In the genomic region with DNA sequence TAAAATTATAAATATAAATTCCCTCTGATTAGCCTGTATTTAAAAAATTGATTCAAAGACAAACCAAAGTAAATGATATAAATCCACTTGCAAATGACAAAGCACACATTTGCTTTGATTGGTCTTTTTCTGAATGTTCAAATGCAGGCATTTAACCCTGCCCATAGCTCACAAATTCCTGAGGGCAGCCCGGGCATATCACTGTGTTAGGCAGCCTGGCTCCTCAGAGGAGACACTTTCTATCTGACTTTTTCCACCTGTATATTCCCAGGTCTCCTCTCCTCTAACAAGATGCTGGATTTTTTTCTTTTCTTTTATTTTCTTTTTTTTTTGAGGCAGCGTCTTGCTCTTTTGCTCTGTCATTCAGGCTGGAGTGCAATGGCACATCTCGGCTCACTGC, we compare ENCODE assay signal across 1 cellular context.
TF ChIP-seq lines count a peak whose summit lies in the region.

No MANE protein-coding gene starts in this region.

TF ChIP-seq in GM23338, 12 proteins besides CTCF, POLR2A, EP300 and RAD21:
- TF ChIP-seq, protein P1, sequence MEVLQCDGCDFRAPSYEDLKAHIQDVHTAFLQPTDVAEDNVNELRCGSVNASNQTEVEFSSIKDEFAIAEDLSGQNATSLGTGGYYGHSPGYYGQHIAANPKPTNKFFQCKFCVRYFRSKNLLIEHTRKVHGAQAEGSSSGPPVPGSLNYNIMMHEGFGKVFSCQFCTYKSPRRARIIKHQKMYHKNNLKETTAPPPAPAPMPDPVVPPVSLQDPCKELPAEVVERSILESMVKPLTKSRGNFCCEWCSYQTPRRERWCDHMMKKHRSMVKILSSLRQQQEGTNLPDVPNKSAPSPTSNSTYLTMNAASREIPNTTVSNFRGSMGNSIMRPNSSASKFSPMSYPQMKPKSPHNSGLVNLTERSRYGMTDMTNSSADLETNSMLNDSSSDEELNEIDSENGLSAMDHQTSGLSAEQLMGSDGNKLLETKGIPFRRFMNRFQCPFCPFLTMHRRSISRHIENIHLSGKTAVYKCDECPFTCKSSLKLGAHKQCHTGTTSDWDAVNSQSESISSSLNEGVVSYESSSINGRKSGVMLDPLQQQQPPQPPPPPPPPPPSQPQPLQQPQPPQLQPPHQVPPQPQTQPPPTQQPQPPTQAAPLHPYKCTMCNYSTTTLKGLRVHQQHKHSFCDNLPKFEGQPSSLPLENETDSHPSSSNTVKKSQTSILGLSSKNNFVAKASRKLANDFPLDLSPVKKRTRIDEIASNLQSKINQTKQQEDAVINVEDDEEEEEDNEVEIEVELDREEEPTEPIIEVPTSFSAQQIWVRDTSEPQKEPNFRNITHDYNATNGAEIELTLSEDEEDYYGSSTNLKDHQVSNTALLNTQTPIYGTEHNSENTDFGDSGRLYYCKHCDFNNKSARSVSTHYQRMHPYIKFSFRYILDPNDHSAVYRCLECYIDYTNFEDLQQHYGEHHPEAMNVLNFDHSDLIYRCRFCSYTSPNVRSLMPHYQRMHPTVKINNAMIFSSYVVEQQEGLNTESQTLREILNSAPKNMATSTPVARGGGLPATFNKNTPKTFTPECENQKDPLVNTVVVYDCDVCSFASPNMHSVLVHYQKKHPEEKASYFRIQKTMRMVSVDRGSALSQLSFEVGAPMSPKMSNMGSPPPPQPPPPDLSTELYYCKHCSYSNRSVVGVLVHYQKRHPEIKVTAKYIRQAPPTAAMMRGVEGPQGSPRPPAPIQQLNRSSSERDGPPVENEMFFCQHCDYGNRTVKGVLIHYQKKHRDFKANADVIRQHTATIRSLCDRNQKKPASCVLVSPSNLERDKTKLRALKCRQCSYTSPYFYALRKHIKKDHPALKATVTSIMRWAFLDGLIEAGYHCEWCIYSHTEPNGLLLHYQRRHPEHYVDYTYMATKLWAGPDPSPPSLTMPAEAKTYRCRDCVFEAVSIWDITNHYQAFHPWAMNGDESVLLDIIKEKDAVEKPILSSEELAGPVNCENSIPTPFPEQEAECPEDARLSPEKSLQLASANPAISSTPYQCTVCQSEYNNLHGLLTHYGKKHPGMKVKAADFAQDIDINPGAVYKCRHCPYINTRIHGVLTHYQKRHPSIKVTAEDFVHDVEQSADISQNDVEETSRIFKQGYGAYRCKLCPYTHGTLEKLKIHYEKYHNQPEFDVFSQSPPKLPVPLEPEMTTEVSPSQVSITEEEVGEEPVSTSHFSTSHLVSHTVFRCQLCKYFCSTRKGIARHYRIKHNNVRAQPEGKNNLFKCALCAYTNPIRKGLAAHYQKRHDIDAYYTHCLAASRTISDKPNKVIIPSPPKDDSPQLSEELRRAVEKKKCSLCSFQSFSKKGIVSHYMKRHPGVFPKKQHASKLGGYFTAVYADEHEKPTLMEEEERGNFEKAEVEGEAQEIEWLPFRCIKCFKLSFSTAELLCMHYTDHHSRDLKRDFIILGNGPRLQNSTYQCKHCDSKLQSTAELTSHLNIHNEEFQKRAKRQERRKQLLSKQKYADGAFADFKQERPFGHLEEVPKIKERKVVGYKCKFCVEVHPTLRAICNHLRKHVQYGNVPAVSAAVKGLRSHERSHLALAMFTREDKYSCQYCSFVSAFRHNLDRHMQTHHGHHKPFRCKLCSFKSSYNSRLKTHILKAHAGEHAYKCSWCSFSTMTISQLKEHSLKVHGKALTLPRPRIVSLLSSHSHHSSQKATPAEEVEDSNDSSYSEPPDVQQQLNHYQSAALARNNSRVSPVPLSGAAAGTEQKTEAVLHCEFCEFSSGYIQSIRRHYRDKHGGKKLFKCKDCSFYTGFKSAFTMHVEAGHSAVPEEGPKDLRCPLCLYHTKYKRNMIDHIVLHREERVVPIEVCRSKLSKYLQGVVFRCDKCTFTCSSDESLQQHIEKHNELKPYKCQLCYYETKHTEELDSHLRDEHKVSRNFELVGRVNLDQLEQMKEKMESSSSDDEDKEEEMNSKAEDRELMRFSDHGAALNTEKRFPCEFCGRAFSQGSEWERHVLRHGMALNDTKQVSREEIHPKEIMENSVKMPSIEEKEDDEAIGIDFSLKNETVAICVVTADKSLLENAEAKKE (CRISPR knock-in tag; IDR thresholded peaks at IDR 0.05), result no peak
- TF ChIP-seq EZH2phosphoT487 (IDR thresholded peaks at IDR 0.05; ENCODE audit: unreplicated experiment), result no peak
- no peak for TF ChIP-seq STAT1 (IDR thresholded peaks at IDR 0.05; ENCODE audit: unreplicated experiment)
- TF ChIP-seq ZNF331 (CRISPR knock-in tag; IDR thresholded peaks at IDR 0.05; ENCODE audit: low read depth), result no peak
- TF ChIP-seq, protein P2, sequence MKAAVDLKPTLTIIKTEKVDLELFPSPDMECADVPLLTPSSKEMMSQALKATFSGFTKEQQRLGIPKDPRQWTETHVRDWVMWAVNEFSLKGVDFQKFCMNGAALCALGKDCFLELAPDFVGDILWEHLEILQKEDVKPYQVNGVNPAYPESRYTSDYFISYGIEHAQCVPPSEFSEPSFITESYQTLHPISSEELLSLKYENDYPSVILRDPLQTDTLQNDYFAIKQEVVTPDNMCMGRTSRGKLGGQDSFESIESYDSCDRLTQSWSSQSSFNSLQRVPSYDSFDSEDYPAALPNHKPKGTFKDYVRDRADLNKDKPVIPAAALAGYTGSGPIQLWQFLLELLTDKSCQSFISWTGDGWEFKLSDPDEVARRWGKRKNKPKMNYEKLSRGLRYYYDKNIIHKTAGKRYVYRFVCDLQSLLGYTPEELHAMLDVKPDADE (IDR thresholded peaks at IDR 0.05), result no peak
- TF ChIP-seq CREB1 (CRISPR knock-in tag; IDR thresholded peaks at IDR 0.05; ENCODE audit: low read depth), result no peak
- no peak for TF ChIP-seq POLR2AphosphoS5 (IDR thresholded peaks at IDR 0.05; ENCODE audit: low read depth)
- TF ChIP-seq, protein P3, sequence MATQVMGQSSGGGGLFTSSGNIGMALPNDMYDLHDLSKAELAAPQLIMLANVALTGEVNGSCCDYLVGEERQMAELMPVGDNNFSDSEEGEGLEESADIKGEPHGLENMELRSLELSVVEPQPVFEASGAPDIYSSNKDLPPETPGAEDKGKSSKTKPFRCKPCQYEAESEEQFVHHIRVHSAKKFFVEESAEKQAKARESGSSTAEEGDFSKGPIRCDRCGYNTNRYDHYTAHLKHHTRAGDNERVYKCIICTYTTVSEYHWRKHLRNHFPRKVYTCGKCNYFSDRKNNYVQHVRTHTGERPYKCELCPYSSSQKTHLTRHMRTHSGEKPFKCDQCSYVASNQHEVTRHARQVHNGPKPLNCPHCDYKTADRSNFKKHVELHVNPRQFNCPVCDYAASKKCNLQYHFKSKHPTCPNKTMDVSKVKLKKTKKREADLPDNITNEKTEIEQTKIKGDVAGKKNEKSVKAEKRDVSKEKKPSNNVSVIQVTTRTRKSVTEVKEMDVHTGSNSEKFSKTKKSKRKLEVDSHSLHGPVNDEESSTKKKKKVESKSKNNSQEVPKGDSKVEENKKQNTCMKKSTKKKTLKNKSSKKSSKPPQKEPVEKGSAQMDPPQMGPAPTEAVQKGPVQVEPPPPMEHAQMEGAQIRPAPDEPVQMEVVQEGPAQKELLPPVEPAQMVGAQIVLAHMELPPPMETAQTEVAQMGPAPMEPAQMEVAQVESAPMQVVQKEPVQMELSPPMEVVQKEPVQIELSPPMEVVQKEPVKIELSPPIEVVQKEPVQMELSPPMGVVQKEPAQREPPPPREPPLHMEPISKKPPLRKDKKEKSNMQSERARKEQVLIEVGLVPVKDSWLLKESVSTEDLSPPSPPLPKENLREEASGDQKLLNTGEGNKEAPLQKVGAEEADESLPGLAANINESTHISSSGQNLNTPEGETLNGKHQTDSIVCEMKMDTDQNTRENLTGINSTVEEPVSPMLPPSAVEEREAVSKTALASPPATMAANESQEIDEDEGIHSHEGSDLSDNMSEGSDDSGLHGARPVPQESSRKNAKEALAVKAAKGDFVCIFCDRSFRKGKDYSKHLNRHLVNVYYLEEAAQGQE (IDR thresholded peaks at IDR 0.05; ENCODE audit: unreplicated experiment), result no peak
- no peak for TF ChIP-seq EZH2 (IDR thresholded peaks at IDR 0.05; ENCODE audit: low read depth, unreplicated experiment)
- TF ChIP-seq ZNF114 (CRISPR knock-in tag; IDR thresholded peaks at IDR 0.05), result no peak
- no peak for TF ChIP-seq NANOG (IDR thresholded peaks at IDR 0.05; ENCODE audit: borderline replicate concordance)
- no peak for TF ChIP-seq JUNB (IDR thresholded peaks at IDR 0.05; ENCODE audit: unreplicated experiment)
